7 cellular contexts compared by ENCODE assay signal in genomic region chr7:27115161-27116018, GRCh38. TPM values are rescaled to one million over a fixed set of nuclear protein-coding genes. Genes with fewer than 3 reads are reported as not detected.
DNase-seq lines count a peak whose midpoint lies in the region; ATAC-seq and TF ChIP-seq lines count a peak whose summit lies in the region.
"Had no signal": no experiment of that assay in that cellular context is flagged by ENCODE, and none has a peak within 500 bp of the region (broad histone marks: within the 10 kb centered on the region; RNA-seq: fewer than 3 reads in every experiment).

No MANE protein-coding gene starts in this region.

- no peaks in the 10 kb centered on the region for H3K36me3 Mint-ChIP-seq in stimulated activated naive B cell treated with anti-CD40 and anti-IgM and Interleukin-4, amounts not matched to agents 10 μg/mL and 1 μg/mL and 100 μg/mL, for 72 hours

- no peak for DNase-seq in heart right ventricle
- no peak for DNase-seq in left cardiac atrium
- peak; percentile 66 to 74 for DNase-seq in left colon
- DNase-seq in uterus, result no peak
- DNase-seq in stimulated activated naive B cell treated with anti-CD40 and anti-IgM and Interleukin-4, amounts not matched to agents 10 μg/mL and 1 μg/mL and 100 μg/mL, for 72 hours, result no peak
- no peak for DNase-seq in GM20000 (ENCODE audit: low spot score)

- TF ChIP-seq CTCF in heart right ventricle (IDR thresholded peaks at IDR 0.05) (no peak), uterus (IDR thresholded peaks at IDR 0.05) (no peak), GM20000 (IDR thresholded peaks at IDR 0.05; ENCODE audit: extremely low read depth, missing control alignments) (no peak)

- intact Hi-C loops in heart right ventricle (cut with DNase I) (no loop called here), left cardiac atrium (cut with DNase I) (no loop called here), left colon (cut with DNase I, micrococcal nuclease) (no loop called here), uterus (cut with DNase I; ENCODE audit: low total_unique reads) (no loop called here)

- peaks cover 18 to 99% (median 98%) of the 10 kb centered on the region in 7 donors for H3K27me3 ChIP-seq in heart right ventricle
- no peaks in the 10 kb centered on the region for H3K27me3 ChIP-seq in uterus

- peak overlapping the region in 7 of 10 donors; percentile 4 to 42 (median 15) for H3K4me3 ChIP-seq in heart right ventricle
- peak overlapping the region in 1 of 2 donors; percentile 19 for H3K4me3 ChIP-seq in uterus

- H3K27ac Mint-ChIP-seq in stimulated activated naive B cell treated with anti-CD40 and anti-IgM and Interleukin-4, amounts not matched to agents 10 μg/mL and 1 μg/mL and 100 μg/mL, for 72 hours, result no peak overlapping the region

- H3K27me3 Mint-ChIP-seq in stimulated activated naive B cell treated with anti-CD40 and anti-IgM and Interleukin-4, amounts not matched to agents 10 μg/mL and 1 μg/mL and 100 μg/mL, for 72 hours, result peaks cover 4 to 13% of the 10 kb centered on the region in 2 donors

- 6 to 13% methylated on average over 44 of the region's 44 CpGs for WGBS in heart right ventricle, 2 donors

- H3K4me1 Mint-ChIP-seq in stimulated activated naive B cell treated with anti-CD40 and anti-IgM and Interleukin-4, amounts not matched to agents 10 μg/mL and 1 μg/mL and 100 μg/mL, for 72 hours, result no peaks in the 10 kb centered on the region

- TF ChIP-seq POLR2A in uterus (IDR thresholded peaks at IDR 0.05), result no peak

- no peaks in the 10 kb centered on the region for H3K9me3 ChIP-seq in heart right ventricle
- H3K9me3 ChIP-seq in uterus, result no peaks in the 10 kb centered on the region

- H3K36me3 ChIP-seq in heart right ventricle, result no peaks in the 10 kb centered on the region
- H3K36me3 ChIP-seq in uterus, result no peaks in the 10 kb centered on the region

- ATAC-seq in heart right ventricle (no peak), left cardiac atrium (no peak), left colon (peak; percentile 34)
- ATAC-seq in stimulated activated naive B cell treated with anti-CD40 and anti-IgM and Interleukin-4, amounts not matched to agents 10 μg/mL and 1 μg/mL and 100 μg/mL, for 72 hours (replicated peaks), result no peak

- H3K4me1 ChIP-seq in heart right ventricle (peaks cover 0 to 23% (median 6%) of the 10 kb centered on the region in 9 donors), uterus (peaks cover 11 to 12% of the 10 kb centered on the region in 2 donors)

- no peaks in the 10 kb centered on the region for H3K9me3 Mint-ChIP-seq in stimulated activated naive B cell treated with anti-CD40 and anti-IgM and Interleukin-4, amounts not matched to agents 10 μg/mL and 1 μg/mL and 100 μg/mL, for 72 hours

- H3K4me3 Mint-ChIP-seq in stimulated activated naive B cell treated with anti-CD40 and anti-IgM and Interleukin-4, amounts not matched to agents 10 μg/mL and 1 μg/mL and 100 μg/mL, for 72 hours, result no peak overlapping the region

- H3K27ac ChIP-seq in heart right ventricle (peak overlapping the region in 5 of 10 donors; percentile 11 to 82 (median 64)), uterus (peak overlapping the region; percentile 77 to 80)

RNA-seq across cellular contexts. Expression of gene HOXA2, which starts 12.9 kb away (rescaled TPM):
- under 1 TPM in 2 of 10 donors, not detected in 8; 0.15 to 0.23 TPM for total RNA-seq in heart right ventricle
- under 1 TPM; 0.10 to 0.22 TPM for polyA plus RNA-seq in heart right ventricle
- under 1 TPM; 0.13 to 0.38 TPM for total RNA-seq in left cardiac atrium
- total RNA-seq in left colon, result 1 to 10 TPM; 2.7 to 3.2 TPM
- 1 to 10 TPM in 2 of 4 donors, not detected in 2; 1.8 to 6.5 TPM for total RNA-seq in uterus
- total RNA-seq: HT1080 had no signal

RNA-seq across cellular contexts. Expression of gene HOXA4, which starts 15.2 kb away (rescaled TPM):
- 1 to 10 TPM in 1 of 10 donors, under 1 TPM in 5, not detected in 4; 0.20 to 1.1 (median 0.48) TPM for total RNA-seq in heart right ventricle
- polyA plus RNA-seq in heart right ventricle, result 1 to 10 TPM in 1 of 2 donors, under 1 TPM in 1; 0.59 to 1.2 TPM
- 1 to 10 TPM in 1 of 2 donors, under 1 TPM in 1; 0.97 to 1.0 TPM for total RNA-seq in left cardiac atrium
- 1 to 10 TPM; 4.5 to 5.1 TPM for total RNA-seq in left colon
- total RNA-seq in uterus, result 1 to 10 TPM in 1 of 4 donors, under 1 TPM in 2, not detected in 1; 0.14 to 7.7 (median 0.26) TPM

RNA-seq across cellular contexts. Expression of gene HOXA1, which starts 19.6 kb away (rescaled TPM):
- under 1 TPM in 2 of 10 donors, not detected in 8; 0.15 to 0.37 TPM for total RNA-seq in heart right ventricle
- under 1 TPM in 1 of 2 donors, not detected in 1; 0.07 TPM for polyA plus RNA-seq in heart right ventricle
- under 1 TPM; 0.12 to 0.26 TPM for total RNA-seq in left cardiac atrium
- total RNA-seq in left colon, result 1 to 10 TPM; 2.4 to 3.0 TPM
- 1 to 10 TPM in 3 of 4 donors, under 1 TPM in 1; 0.28 to 2.0 (median 1.5) TPM for total RNA-seq in uterus

RNA-seq across cellular contexts. Expression of gene HOXA5, which starts 28.1 kb away (rescaled TPM):
- total RNA-seq in heart right ventricle (under 1 TPM in 3 of 10 donors, not detected in 7; 0.21 to 0.95 (median 0.28) TPM), left cardiac atrium (under 1 TPM in 1 of 2 donors, not detected in 1; 0.27 TPM), left colon (10 to 100 TPM; 13.0 to 16.2 TPM), uterus (10 to 100 TPM; 10.7 to 61.0 (median 18.9) TPM)
- under 1 TPM in 1 of 2 donors, not detected in 1; 0.09 TPM for polyA plus RNA-seq in heart right ventricle

RNA-seq across cellular contexts. Expression of gene HOXA6, which starts 32.2 kb away (rescaled TPM):
- total RNA-seq in heart right ventricle (not detected), left cardiac atrium (not detected), left colon (10 to 100 TPM; 20.0 to 21.2 TPM), uterus (10 to 100 TPM in 3 of 4 donors, 1 to 10 TPM in 1; 1.8 to 19.1 (median 15.4) TPM)
- not detected for polyA plus RNA-seq in heart right ventricle

Comparison
In these comparisons a context has a peak if more than half of its experiments do, and no peak if none do; other contexts are left out.
1. DNase-seq: peak in left colon (2 of 2); none in heart right ventricle (0 of 2), left cardiac atrium (single experiment), uterus (0 of 2), stimulated activated naive B cell treated with anti-CD40 and anti-IgM and Interleukin-4, amounts not matched to agents 10 μg/mL and 1 μg/mL and 100 μg/mL, for 72 hours (single experiment) and GM20000 (single experiment).